In the genomic region with DNA sequence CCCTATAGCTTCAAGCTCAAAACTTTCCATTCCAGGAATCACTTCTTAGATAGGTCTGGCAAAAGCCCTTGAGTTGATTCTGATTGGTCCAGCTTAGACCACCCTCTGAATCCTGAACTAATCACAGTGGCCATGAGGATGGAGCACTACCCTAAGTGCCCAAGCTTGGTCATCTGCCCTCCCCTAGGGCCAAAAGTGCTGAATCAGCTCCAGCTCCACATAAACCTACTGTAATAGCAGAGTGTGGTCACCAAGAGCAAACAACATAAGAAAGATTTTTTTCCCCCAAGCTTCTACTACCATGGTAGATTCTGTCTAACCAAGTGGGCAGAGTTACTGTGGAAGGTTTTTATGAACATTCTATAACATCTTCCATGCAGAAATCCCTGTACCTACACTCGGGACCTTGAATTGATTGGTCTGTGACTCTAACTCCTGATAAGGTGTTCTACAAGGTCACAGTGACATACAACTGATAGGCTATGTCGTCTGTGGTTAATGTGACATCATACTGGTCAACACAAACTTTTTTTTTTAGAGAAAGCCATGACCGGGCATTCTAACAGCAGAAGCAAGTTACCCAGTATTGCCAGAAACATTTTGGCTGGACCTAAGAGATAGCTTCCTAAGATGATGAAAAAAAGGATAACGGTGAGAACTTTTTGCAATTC, we compare ENCODE assay signal across 2 cellular contexts.
A peak's percentile ranks its signal among the peaks of the same experiment; 100 is the strongest.
TF ChIP-seq lines count a peak whose summit lies in the region.

No MANE protein-coding gene starts in this region.

TF ChIP-seq in GM23338, 12 proteins besides CTCF, POLR2A, EP300 and RAD21 (continued from another document):
- TF ChIP-seq, protein P1, sequence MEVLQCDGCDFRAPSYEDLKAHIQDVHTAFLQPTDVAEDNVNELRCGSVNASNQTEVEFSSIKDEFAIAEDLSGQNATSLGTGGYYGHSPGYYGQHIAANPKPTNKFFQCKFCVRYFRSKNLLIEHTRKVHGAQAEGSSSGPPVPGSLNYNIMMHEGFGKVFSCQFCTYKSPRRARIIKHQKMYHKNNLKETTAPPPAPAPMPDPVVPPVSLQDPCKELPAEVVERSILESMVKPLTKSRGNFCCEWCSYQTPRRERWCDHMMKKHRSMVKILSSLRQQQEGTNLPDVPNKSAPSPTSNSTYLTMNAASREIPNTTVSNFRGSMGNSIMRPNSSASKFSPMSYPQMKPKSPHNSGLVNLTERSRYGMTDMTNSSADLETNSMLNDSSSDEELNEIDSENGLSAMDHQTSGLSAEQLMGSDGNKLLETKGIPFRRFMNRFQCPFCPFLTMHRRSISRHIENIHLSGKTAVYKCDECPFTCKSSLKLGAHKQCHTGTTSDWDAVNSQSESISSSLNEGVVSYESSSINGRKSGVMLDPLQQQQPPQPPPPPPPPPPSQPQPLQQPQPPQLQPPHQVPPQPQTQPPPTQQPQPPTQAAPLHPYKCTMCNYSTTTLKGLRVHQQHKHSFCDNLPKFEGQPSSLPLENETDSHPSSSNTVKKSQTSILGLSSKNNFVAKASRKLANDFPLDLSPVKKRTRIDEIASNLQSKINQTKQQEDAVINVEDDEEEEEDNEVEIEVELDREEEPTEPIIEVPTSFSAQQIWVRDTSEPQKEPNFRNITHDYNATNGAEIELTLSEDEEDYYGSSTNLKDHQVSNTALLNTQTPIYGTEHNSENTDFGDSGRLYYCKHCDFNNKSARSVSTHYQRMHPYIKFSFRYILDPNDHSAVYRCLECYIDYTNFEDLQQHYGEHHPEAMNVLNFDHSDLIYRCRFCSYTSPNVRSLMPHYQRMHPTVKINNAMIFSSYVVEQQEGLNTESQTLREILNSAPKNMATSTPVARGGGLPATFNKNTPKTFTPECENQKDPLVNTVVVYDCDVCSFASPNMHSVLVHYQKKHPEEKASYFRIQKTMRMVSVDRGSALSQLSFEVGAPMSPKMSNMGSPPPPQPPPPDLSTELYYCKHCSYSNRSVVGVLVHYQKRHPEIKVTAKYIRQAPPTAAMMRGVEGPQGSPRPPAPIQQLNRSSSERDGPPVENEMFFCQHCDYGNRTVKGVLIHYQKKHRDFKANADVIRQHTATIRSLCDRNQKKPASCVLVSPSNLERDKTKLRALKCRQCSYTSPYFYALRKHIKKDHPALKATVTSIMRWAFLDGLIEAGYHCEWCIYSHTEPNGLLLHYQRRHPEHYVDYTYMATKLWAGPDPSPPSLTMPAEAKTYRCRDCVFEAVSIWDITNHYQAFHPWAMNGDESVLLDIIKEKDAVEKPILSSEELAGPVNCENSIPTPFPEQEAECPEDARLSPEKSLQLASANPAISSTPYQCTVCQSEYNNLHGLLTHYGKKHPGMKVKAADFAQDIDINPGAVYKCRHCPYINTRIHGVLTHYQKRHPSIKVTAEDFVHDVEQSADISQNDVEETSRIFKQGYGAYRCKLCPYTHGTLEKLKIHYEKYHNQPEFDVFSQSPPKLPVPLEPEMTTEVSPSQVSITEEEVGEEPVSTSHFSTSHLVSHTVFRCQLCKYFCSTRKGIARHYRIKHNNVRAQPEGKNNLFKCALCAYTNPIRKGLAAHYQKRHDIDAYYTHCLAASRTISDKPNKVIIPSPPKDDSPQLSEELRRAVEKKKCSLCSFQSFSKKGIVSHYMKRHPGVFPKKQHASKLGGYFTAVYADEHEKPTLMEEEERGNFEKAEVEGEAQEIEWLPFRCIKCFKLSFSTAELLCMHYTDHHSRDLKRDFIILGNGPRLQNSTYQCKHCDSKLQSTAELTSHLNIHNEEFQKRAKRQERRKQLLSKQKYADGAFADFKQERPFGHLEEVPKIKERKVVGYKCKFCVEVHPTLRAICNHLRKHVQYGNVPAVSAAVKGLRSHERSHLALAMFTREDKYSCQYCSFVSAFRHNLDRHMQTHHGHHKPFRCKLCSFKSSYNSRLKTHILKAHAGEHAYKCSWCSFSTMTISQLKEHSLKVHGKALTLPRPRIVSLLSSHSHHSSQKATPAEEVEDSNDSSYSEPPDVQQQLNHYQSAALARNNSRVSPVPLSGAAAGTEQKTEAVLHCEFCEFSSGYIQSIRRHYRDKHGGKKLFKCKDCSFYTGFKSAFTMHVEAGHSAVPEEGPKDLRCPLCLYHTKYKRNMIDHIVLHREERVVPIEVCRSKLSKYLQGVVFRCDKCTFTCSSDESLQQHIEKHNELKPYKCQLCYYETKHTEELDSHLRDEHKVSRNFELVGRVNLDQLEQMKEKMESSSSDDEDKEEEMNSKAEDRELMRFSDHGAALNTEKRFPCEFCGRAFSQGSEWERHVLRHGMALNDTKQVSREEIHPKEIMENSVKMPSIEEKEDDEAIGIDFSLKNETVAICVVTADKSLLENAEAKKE (CRISPR knock-in tag; IDR thresholded peaks at IDR 0.05): no peak
- TF ChIP-seq POLR2AphosphoS5 (IDR thresholded peaks at IDR 0.05; ENCODE audit: low read depth): no peak
- no peak for TF ChIP-seq CREB1 (CRISPR knock-in tag; IDR thresholded peaks at IDR 0.05; ENCODE audit: low read depth)
- TF ChIP-seq ZNF331 (CRISPR knock-in tag; IDR thresholded peaks at IDR 0.05; ENCODE audit: low read depth): no peak
- no peak for TF ChIP-seq EZH2phosphoT487 (IDR thresholded peaks at IDR 0.05; ENCODE audit: unreplicated experiment)
- no peak for TF ChIP-seq NANOG (IDR thresholded peaks at IDR 0.05; ENCODE audit: borderline replicate concordance)
- TF ChIP-seq, protein P2, sequence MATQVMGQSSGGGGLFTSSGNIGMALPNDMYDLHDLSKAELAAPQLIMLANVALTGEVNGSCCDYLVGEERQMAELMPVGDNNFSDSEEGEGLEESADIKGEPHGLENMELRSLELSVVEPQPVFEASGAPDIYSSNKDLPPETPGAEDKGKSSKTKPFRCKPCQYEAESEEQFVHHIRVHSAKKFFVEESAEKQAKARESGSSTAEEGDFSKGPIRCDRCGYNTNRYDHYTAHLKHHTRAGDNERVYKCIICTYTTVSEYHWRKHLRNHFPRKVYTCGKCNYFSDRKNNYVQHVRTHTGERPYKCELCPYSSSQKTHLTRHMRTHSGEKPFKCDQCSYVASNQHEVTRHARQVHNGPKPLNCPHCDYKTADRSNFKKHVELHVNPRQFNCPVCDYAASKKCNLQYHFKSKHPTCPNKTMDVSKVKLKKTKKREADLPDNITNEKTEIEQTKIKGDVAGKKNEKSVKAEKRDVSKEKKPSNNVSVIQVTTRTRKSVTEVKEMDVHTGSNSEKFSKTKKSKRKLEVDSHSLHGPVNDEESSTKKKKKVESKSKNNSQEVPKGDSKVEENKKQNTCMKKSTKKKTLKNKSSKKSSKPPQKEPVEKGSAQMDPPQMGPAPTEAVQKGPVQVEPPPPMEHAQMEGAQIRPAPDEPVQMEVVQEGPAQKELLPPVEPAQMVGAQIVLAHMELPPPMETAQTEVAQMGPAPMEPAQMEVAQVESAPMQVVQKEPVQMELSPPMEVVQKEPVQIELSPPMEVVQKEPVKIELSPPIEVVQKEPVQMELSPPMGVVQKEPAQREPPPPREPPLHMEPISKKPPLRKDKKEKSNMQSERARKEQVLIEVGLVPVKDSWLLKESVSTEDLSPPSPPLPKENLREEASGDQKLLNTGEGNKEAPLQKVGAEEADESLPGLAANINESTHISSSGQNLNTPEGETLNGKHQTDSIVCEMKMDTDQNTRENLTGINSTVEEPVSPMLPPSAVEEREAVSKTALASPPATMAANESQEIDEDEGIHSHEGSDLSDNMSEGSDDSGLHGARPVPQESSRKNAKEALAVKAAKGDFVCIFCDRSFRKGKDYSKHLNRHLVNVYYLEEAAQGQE (IDR thresholded peaks at IDR 0.05; ENCODE audit: unreplicated experiment): no peak
- no peak for TF ChIP-seq EZH2 (IDR thresholded peaks at IDR 0.05; ENCODE audit: low read depth, unreplicated experiment)
- no peak for TF ChIP-seq STAT1 (IDR thresholded peaks at IDR 0.05; ENCODE audit: unreplicated experiment)
- TF ChIP-seq JUNB (IDR thresholded peaks at IDR 0.05; ENCODE audit: unreplicated experiment): no peak
- no peak for TF ChIP-seq ZNF114 (CRISPR knock-in tag; IDR thresholded peaks at IDR 0.05)

TF ChIP-seq in K562, 482 proteins besides CTCF, POLR2A, EP300 and RAD21 (continued from another document):
- TF ChIP-seq CREM (IDR thresholded peaks at IDR 0.05; ENCODE audit: low read depth) (peak; percentile 47), MAFG (tag; conservative IDR thresholded peaks at IDR 0.05) (peak; percentile 75), MAFK (IDR thresholded peaks at IDR 0.05; ENCODE audit: low read length) (peak; percentile 89), C11orf30 (IDR thresholded peaks at IDR 0.05; ENCODE audit: low read depth) (peak; percentile 93), ZNF316 (IDR thresholded peaks at IDR 0.05) (peak; percentile 93), CREB1 (IDR thresholded peaks at IDR 0.05) (0 out of 2 replicates have a peak, but pooled peaks have one; percentile 38), CREB1 (CRISPR knock-in tag; IDR thresholded peaks at IDR 0.05) (no peak), ATF1 (CRISPR knock-in tag; IDR thresholded peaks at IDR 0.05) (no peak), ATF1 (tag; IDR thresholded peaks at IDR 0.05) (peak; percentile 54; the same call in 1 of the 2 replicates), ZNF133 (CRISPR knock-in tag; IDR thresholded peaks at IDR 0.05) (no peak), HDGF (IDR thresholded peaks at IDR 0.05) (no peak), NFE2 (IDR thresholded peaks at IDR 0.05; ENCODE audit: low read depth) (0 out of 2 replicates have a peak, but pooled peaks have one; percentile 11), MAFF (IDR thresholded peaks at IDR 0.05; ENCODE audit: low read length) (peak; percentile 83), ZNF23 (CRISPR knock-in tag; IDR thresholded peaks at IDR 0.05) (no peak)
- TF ChIP-seq, protein P3, sequence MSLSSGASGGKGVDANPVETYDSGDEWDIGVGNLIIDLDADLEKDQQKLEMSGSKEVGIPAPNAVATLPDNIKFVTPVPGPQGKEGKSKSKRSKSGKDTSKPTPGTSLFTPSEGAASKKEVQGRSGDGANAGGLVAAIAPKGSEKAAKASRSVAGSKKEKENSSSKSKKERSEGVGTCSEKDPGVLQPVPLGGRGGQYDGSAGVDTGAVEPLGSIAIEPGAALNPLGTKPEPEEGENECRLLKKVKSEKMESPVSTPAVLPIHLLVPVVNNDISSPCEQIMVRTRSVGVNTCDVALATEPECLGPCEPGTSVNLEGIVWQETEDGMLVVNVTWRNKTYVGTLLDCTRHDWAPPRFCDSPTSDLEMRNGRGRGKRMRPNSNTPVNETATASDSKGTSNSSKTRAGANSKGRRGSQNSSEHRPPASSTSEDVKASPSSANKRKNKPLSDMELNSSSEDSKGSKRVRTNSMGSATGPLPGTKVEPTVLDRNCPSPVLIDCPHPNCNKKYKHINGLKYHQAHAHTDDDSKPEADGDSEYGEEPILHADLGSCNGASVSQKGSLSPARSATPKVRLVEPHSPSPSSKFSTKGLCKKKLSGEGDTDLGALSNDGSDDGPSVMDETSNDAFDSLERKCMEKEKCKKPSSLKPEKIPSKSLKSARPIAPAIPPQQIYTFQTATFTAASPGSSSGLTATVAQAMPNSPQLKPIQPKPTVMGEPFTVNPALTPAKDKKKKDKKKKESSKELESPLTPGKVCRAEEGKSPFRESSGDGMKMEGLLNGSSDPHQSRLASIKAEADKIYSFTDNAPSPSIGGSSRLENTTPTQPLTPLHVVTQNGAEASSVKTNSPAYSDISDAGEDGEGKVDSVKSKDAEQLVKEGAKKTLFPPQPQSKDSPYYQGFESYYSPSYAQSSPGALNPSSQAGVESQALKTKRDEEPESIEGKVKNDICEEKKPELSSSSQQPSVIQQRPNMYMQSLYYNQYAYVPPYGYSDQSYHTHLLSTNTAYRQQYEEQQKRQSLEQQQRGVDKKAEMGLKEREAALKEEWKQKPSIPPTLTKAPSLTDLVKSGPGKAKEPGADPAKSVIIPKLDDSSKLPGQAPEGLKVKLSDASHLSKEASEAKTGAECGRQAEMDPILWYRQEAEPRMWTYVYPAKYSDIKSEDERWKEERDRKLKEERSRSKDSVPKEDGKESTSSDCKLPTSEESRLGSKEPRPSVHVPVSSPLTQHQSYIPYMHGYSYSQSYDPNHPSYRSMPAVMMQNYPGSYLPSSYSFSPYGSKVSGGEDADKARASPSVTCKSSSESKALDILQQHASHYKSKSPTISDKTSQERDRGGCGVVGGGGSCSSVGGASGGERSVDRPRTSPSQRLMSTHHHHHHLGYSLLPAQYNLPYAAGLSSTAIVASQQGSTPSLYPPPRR (CRISPR knock-in tag; IDR thresholded peaks at IDR 0.05; ENCODE audit: borderline replicate concordance): no peak
- TF ChIP-seq, protein P4, sequence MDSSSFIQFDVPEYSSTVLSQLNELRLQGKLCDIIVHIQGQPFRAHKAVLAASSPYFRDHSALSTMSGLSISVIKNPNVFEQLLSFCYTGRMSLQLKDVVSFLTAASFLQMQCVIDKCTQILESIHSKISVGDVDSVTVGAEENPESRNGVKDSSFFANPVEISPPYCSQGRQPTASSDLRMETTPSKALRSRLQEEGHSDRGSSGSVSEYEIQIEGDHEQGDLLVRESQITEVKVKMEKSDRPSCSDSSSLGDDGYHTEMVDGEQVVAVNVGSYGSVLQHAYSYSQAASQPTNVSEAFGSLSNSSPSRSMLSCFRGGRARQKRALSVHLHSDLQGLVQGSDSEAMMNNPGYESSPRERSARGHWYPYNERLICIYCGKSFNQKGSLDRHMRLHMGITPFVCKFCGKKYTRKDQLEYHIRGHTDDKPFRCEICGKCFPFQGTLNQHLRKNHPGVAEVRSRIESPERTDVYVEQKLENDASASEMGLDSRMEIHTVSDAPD (CRISPR knock-in tag; IDR thresholded peaks at IDR 0.05): no peak
- TF ChIP-seq, protein P5, sequence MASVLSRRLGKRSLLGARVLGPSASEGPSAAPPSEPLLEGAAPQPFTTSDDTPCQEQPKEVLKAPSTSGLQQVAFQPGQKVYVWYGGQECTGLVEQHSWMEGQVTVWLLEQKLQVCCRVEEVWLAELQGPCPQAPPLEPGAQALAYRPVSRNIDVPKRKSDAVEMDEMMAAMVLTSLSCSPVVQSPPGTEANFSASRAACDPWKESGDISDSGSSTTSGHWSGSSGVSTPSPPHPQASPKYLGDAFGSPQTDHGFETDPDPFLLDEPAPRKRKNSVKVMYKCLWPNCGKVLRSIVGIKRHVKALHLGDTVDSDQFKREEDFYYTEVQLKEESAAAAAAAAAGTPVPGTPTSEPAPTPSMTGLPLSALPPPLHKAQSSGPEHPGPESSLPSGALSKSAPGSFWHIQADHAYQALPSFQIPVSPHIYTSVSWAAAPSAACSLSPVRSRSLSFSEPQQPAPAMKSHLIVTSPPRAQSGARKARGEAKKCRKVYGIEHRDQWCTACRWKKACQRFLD (CRISPR knock-in tag; IDR thresholded peaks at IDR 0.05): no peak
